Comparison of ENCODE assay signal across 1 cellular context in the genomic region with DNA sequence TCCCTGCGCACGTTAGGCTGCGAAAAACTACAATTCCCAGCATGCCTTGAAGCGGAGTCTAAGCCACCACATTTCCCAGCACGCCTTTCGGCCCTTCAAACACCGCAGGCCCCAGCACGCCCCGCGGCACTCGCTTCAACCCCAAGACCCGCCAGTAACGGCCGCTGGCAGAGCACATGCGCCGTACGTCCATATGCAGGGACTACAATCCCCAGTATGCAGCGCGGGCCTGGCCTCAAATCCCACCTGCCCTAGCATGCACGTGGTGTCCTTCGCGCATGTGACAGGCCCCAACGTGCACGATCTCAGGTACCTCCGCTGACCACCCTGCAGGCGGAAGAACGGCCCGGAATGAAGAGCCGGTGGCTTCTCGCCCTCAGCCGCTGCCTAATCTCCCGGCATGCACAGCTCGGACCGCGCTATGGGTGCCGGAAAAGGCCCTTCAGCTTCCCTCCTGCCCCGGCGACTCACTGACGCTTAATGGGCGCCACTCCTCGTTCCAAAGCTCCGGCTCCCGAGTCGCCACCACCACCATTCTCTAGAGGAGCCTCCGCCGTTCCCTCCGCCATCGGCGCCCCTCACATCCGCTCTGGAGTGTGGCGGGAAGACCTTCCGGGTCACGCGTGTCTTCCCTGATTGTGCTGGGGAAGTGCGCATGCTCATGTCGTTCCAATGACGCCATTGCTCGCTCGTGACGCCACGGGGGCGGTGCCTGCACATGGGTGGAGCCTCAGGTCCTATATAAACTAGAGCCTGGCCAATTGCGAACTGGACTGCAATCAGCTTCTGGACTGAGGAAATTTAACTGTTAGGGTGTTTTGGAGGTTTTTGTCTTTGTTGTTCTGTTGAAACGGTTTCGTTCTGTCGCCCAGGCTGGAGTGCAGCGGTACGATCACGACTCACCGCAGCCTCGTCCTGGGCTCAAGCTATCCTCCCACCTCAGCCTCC.
TF ChIP-seq lines count a peak whose summit lies in the region.

Gene DUS3L (minus strand): TSS at position 591 of the 948 bp plus-strand sequence. CDS start 22 bp downstream, at position 569.

TF ChIP-seq in K562, 482 proteins besides CTCF, POLR2A, EP300 and RAD21 (continued from another document and continues in another):
- TF ChIP-seq PRDM10 (IDR thresholded peaks at IDR 0.05; ENCODE audit: partially characterized antibody), result peak; percentile 30
- TF ChIP-seq CEBPG (CRISPR knock-in tag; IDR thresholded peaks at IDR 0.05), result peak; percentile 64; the same call in 1 of the 2 replicates
- TF ChIP-seq CEBPG (tag; conservative IDR thresholded peaks at IDR 0.05 in 1 of 2, IDR thresholded peaks at IDR 0.05 in 1 of 2), result peak; percentile 8 to 38; a peak in 1 of 4 replicates
- TF ChIP-seq ZNF778 (CRISPR knock-in tag; IDR thresholded peaks at IDR 0.05), result no peak
- TF ChIP-seq, protein P1, sequence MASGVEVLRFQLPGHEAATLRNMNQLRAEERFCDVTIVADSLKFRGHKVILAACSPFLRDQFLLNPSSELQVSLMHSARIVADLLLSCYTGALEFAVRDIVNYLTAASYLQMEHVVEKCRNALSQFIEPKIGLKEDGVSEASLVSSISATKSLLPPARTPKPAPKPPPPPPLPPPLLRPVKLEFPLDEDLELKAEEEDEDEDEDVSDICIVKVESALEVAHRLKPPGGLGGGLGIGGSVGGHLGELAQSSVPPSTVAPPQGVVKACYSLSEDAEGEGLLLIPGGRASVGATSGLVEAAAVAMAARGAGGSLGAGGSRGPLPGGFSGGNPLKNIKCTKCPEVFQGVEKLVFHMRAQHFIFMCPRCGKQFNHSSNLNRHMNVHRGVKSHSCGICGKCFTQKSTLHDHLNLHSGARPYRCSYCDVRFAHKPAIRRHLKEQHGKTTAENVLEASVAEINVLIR (CRISPR knock-in tag; IDR thresholded peaks at IDR 0.05), result peak; percentile 88
- TF ChIP-seq, protein P2, sequence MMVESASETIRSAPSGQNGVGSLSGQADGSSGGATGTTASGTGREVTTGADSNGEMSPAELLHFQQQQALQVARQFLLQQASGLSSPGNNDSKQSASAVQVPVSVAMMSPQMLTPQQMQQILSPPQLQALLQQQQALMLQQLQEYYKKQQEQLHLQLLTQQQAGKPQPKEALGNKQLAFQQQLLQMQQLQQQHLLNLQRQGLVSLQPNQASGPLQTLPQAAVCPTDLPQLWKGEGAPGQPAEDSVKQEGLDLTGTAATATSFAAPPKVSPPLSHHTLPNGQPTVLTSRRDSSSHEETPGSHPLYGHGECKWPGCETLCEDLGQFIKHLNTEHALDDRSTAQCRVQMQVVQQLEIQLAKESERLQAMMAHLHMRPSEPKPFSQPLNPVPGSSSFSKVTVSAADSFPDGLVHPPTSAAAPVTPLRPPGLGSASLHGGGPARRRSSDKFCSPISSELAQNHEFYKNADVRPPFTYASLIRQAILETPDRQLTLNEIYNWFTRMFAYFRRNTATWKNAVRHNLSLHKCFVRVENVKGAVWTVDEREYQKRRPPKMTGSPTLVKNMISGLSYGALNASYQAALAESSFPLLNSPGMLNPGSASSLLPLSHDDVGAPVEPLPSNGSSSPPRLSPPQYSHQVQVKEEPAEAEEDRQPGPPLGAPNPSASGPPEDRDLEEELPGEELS (CRISPR knock-in tag; IDR thresholded peaks at IDR 0.05; ENCODE audit: borderline replicate concordance), result peak; percentile 52; the same call in 1 of the 2 replicates
- TF ChIP-seq SAFB (IDR thresholded peaks at IDR 0.05; ENCODE audit: borderline replicate concordance, low read depth, low read length), result no peak
- TF ChIP-seq KDM1A (IDR thresholded peaks at IDR 0.05), result no peak
- TF ChIP-seq ZNF347 (CRISPR knock-in tag; IDR thresholded peaks at IDR 0.05; ENCODE audit: low read depth), result no peak
- no peak for TF ChIP-seq CREB5 (CRISPR knock-in tag; IDR thresholded peaks at IDR 0.05)
- TF ChIP-seq U2AF2 (optimal IDR thresholded peaks at IDR 0.05; ENCODE audit: low read depth, low read length), result no peak
- no peak for TF ChIP-seq FOXA3 (CRISPR knock-in tag; conservative IDR thresholded peaks at IDR 0.05 in 1 of 2, IDR thresholded peaks at IDR 0.05 in 1 of 2)
- TF ChIP-seq KDM4B (IDR thresholded peaks at IDR 0.05; ENCODE audit: borderline replicate concordance in 2 of 2, low read depth in 1 of 2), result peak in 1 of 2 experiments; percentile 62; a peak in 2 of 4 replicates
- TF ChIP-seq NFATC3 (IDR thresholded peaks at IDR 0.05), result no peak
- TF ChIP-seq, protein P3, sequence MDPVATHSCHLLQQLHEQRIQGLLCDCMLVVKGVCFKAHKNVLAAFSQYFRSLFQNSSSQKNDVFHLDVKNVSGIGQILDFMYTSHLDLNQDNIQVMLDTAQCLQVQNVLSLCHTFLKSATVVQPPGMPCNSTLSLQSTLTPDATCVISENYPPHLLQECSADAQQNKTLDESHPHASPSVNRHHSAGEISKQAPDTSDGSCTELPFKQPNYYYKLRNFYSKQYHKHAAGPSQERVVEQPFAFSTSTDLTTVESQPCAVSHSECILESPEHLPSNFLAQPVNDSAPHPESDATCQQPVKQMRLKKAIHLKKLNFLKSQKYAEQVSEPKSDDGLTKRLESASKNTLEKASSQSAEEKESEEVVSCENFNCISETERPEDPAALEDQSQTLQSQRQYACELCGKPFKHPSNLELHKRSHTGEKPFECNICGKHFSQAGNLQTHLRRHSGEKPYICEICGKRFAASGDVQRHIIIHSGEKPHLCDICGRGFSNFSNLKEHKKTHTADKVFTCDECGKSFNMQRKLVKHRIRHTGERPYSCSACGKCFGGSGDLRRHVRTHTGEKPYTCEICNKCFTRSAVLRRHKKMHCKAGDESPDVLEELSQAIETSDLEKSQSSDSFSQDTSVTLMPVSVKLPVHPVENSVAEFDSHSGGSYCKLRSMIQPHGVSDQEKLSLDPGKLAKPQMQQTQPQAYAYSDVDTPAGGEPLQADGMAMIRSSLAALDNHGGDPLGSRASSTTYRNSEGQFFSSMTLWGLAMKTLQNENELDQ (CRISPR knock-in tag; IDR thresholded peaks at IDR 0.05; ENCODE audit: borderline replicate concordance), result 0 out of 2 replicates have a peak, but pooled peaks have one; percentile 19
- TF ChIP-seq THRAP3 (IDR thresholded peaks at IDR 0.05; ENCODE audit: borderline replicate concordance), result no peak
- TF ChIP-seq CHD2 (IDR thresholded peaks at IDR 0.05; ENCODE audit: low read depth, low read length), result peak; percentile 61
- no peak for TF ChIP-seq ZNF3 (CRISPR knock-in tag; IDR thresholded peaks at IDR 0.05)
- TF ChIP-seq CBX3 (IDR thresholded peaks at IDR 0.05; ENCODE audit: borderline replicate concordance in 1 of 2, low read length in 2 of 2), result peak in 1 of 2 experiments; percentile 83; a peak in 2 of 3 replicates
- TF ChIP-seq HEY1 (CRISPR knock-in tag; IDR thresholded peaks at IDR 0.05; ENCODE audit: borderline replicate concordance), result no peak
- no peak for TF ChIP-seq ELK1 (CRISPR knock-in tag; IDR thresholded peaks at IDR 0.05)
- TF ChIP-seq NFE2 (IDR thresholded peaks at IDR 0.05; ENCODE audit: low read depth), result no peak
- no peak for TF ChIP-seq RBM15 (IDR thresholded peaks at IDR 0.05; ENCODE audit: insufficient read depth, low read length)
- no peak for TF ChIP-seq ZNF444 (CRISPR knock-in tag; IDR thresholded peaks at IDR 0.05)
- TF ChIP-seq, protein P4, sequence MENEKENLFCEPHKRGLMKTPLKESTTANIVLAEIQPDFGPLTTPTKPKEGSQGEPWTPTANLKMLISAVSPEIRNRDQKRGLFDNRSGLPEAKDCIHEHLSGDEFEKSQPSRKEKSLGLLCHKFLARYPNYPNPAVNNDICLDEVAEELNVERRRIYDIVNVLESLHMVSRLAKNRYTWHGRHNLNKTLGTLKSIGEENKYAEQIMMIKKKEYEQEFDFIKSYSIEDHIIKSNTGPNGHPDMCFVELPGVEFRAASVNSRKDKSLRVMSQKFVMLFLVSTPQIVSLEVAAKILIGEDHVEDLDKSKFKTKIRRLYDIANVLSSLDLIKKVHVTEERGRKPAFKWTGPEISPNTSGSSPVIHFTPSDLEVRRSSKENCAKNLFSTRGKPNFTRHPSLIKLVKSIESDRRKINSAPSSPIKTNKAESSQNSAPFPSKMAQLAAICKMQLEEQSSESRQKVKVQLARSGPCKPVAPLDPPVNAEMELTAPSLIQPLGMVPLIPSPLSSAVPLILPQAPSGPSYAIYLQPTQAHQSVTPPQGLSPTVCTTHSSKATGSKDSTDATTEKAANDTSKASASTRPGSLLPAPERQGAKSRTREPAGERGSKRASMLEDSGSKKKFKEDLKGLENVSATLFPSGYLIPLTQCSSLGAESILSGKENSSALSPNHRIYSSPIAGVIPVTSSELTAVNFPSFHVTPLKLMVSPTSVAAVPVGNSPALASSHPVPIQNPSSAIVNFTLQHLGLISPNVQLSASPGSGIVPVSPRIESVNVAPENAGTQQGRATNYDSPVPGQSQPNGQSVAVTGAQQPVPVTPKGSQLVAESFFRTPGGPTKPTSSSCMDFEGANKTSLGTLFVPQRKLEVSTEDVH (IDR thresholded peaks at IDR 0.05; ENCODE audit: low read depth, partially characterized antibody), result peak; percentile 88
- peak; percentile 47 for TF ChIP-seq RBM25 (IDR thresholded peaks at IDR 0.05; ENCODE audit: low read depth, low read length, severe bottlenecking)
- TF ChIP-seq SFPQ (IDR thresholded peaks at IDR 0.05; ENCODE audit: low read depth, low read length), result no peak
